Comparison of ENCODE assay signal across 2 cellular contexts in the genomic region with DNA sequence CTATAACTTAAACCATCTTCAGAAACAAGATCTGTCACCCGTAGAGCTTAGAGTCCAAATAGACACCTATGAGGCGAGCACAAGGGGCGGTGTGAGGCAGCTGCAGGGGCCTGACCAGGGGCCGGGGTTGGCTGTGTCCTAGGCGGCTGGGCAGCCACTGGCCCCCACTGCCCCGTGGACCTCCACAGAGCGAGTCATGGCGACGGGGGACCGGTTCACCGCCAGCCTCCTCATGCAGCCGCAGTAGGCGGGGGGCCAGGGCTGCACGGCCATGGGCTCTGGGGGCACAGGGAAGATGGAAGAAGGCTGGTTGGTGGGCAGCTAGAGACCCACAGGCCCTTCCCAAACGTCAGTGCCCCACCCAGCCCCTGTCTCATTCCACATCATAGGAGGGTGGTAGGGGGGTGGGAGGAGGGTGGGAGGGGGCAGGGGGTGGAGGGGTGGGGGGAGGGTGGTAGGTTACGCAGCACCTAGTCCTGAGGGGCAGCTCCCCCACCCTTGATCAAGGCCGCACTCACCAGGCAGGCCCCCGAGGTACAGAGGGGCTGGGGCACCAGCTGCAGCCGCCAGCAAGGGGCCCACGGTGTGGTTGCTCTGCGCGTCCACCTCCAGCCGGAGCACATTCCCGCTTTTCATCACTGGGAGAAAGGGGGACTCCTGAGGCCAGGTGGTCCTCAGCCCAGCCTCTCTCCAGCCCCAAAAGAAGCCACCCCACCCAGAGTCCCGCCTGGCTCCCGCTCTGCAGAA.
A peak's percentile ranks its signal among the peaks of the same experiment; 100 is the strongest.
TF ChIP-seq lines count a peak whose summit lies in the region.

No MANE protein-coding gene starts in this region.

TF ChIP-seq in HEK293, 187 proteins besides CTCF, POLR2A, EP300 and RAD21:
- no peak for TF ChIP-seq ZNF311 (tag by site-specific recombination; IDR thresholded peaks at IDR 0.05; ENCODE audit: borderline replicate concordance)
- peak; percentile 25; the same call in 1 of the 2 replicates for TF ChIP-seq IKZF3 (tag by site-specific recombination; IDR thresholded peaks at IDR 0.05)
- TF ChIP-seq MYNN (tag by site-specific recombination; IDR thresholded peaks at IDR 0.05; ENCODE audit: borderline replicate concordance) = no peak

TF ChIP-seq in WTC11, 78 proteins besides CTCF, POLR2A, EP300 and RAD21:
- TF ChIP-seq PRRX2 (CRISPR knock-in tag; IDR thresholded peaks at IDR 0.05) (0 out of 2 replicates have a peak, but pooled peaks have one; percentile 45), CREM (CRISPR knock-in tag; IDR thresholded peaks at IDR 0.05) (no peak)
